Comparison of ENCODE assay signal across 8 cellular contexts in genomic region chr11:6619021-6619745, GRCh38. TPM values are rescaled to one million over a fixed set of nuclear protein-coding genes. Genes with fewer than 3 reads are reported as not detected.
DNase-seq lines count a peak whose midpoint lies in the region; ATAC-seq and TF ChIP-seq lines count a peak whose summit lies in the region.

Gene TPP1, minus strand, starts transcription at chr11:6619422. Its CDS starts 22 bp downstream, at chr11:6619400.

- no peaks in the 10 kb centered on the region for H3K9me3 ChIP-seq in PC-9 (ENCODE audit: insufficient read depth, low read depth)
- H3K9me3 ChIP-seq in esophagus (ENCODE audit: control insufficient read depth in 2 of 2, insufficient read depth in 1 of 2, low read depth in 1 of 2, low read length in 1 of 2): no peaks in the 10 kb centered on the region
- H3K9me3 ChIP-seq in mucosa of stomach (ENCODE audit: control insufficient read depth, low read length): no peaks in the 10 kb centered on the region

- peaks cover 4% of the 10 kb centered on the region; the same call in 1 of the 2 replicates for H3K4me1 ChIP-seq in PC-9 (replicated peaks; ENCODE audit: insufficient read depth)
- peaks cover 2 to 10% of the 10 kb centered on the region in 2 donors for H3K4me1 ChIP-seq in esophagus (ENCODE audit: control insufficient read depth in 2 of 2, insufficient read depth in 2 of 2, low read length in 1 of 2)
- peaks cover 25% of the 10 kb centered on the region for H3K4me1 ChIP-seq in mucosa of stomach (ENCODE audit: control insufficient read depth, insufficient read depth, low read length)

- no peaks in the 10 kb centered on the region for H4K20me1 ChIP-seq in PC-9 (ENCODE audit: insufficient read depth)

- H3K4me3 ChIP-seq in PC-9: peak within 1 kb of the TSS; percentile 61
- H3K4me3 ChIP-seq in esophagus (ENCODE audit: low read depth in 1 of 2, low read length in 2 of 2): peak within 1 kb of the TSS; percentile 66 to 78
- H3K4me3 ChIP-seq in mucosa of stomach (ENCODE audit: low read length): peak within 1 kb of the TSS; percentile 100

- BruUV-seq in PC-9 (replicated peaks; lab: Mats Ljungman, UMichigan): no TSS peak

- ATAC-seq in GM21723 (IDR thresholded peaks at IDR 0.05; ENCODE audit: unreplicated experiment): peak; percentile 98

- H2AFZ ChIP-seq in PC-9: peak within 1 kb of the TSS; percentile 86

- H3K27me3 ChIP-seq in PC-9 (ENCODE audit: insufficient read depth, low read depth): no peaks in the 10 kb centered on the region
- H3K27me3 ChIP-seq in esophagus (ENCODE audit: control insufficient read depth in 1 of 2, insufficient read depth in 2 of 2, low read length in 2 of 2): no peaks in the 10 kb centered on the region
- H3K27me3 ChIP-seq in mucosa of stomach (ENCODE audit: control insufficient read depth, insufficient read depth, low read length): no peaks in the 10 kb centered on the region

- H3K27ac ChIP-seq in PC-9 (no peak within 1 kb of the TSS), esophagus (ENCODE audit: low read depth in 2 of 2, low read length in 1 of 2) (peak within 1 kb of the TSS; percentile 77 to 84)

- H3K9me2 ChIP-seq in PC-9 (ENCODE audit: insufficient read depth): no peaks in the 10 kb centered on the region

- CTCF ChIA-PET in PC-9 (lab: Charles Lee): interaction anchor here (0.5 to 0.6 kb wide), 3 partner anchors 16 to 144 kb away, joined by 3 to 6 read pairs (median 4); no protein-coding TSS in a partner anchor

- POLR2A ChIA-PET in PC-9 (lab: Charles Lee; ENCODE audit: unreplicated experiment): interaction anchor here (0.6 kb wide), 1 partner anchor 33 kb away, joined by 3 read pairs; no protein-coding TSS in a partner anchor

- peaks cover 4% of the 10 kb centered on the region; the same call in 1 of the 2 replicates for H3K79me2 ChIP-seq in PC-9 (ENCODE audit: low read depth)

- no peaks in the 10 kb centered on the region for H3F3A ChIP-seq in PC-9 (ENCODE audit: insufficient read depth, low read depth)

- peak; percentile 76 for DNase-seq in DMS53 treated with DMSO at 0.1 percent for 48 hours (lab: John Stamatoyannopoulos, UW; ENCODE audit: unreplicated experiment)
- DNase-seq in KBM-7: peak; percentile 94
- peak; percentile 71 to 79 for DNase-seq in PC-9
- peak; percentile 89 for DNase-seq in activated T-cell treated with anti-CD3 and anti-CD28 coated beads, Interleukin-2, amount 50 U/mL, for 1 hour
- peak; percentile 82 to 83 for DNase-seq in stimulated activated CD8-positive, alpha-beta memory T cell treated with anti-CD3 and anti-CD28 coated beads, Interleukin-7, amount 100 ng/mL, for 1 hour (ENCODE audit: low read depth in 2 of 2)

- peak within 1 kb of the TSS; percentile 96 for H3K4me2 ChIP-seq in PC-9

- H3K9ac ChIP-seq in mucosa of stomach (ENCODE audit: low read length): peak within 1 kb of the TSS; percentile 98

- H3K36me3 ChIP-seq in PC-9 (ENCODE audit: low read depth) (no peaks in the 10 kb centered on the region), esophagus (ENCODE audit: control insufficient read depth in 2 of 2, insufficient read depth in 2 of 2, low read length in 1 of 2) (peaks cover 0 to 16% of the 10 kb centered on the region in 2 donors), mucosa of stomach (ENCODE audit: control insufficient read depth, insufficient read depth, low read length) (peaks cover 15% of the 10 kb centered on the region)

- intact Hi-C loops in PC-9 (cut with micrococcal nuclease; ENCODE audit: unreplicated experiment): no loop called here

- TF ChIP-seq CTCF in PC-9 (conservative IDR thresholded peaks at IDR 0.05): no peak

- 0 to 1% methylated on average over 16 of the region's 16 CpGs for WGBS in esophagus, 2 donors

- in situ Hi-C loops in KBM-7 (cut with MboI; ENCODE audit: low pct_unique_long_range_greater_than_20kb, low sequenced_read_pairs): no loop called here

RNA-seq across cellular contexts. Expression of gene TPP1, which starts in this region (rescaled TPM):
- total RNA-seq in PC-9 (2021): 31.4 and 46.7 TPM in 2 replicates
- polyA plus RNA-seq in esophagus: 10 to 100 TPM; 18.6 to 20.9 TPM
